In the genomic region with DNA sequence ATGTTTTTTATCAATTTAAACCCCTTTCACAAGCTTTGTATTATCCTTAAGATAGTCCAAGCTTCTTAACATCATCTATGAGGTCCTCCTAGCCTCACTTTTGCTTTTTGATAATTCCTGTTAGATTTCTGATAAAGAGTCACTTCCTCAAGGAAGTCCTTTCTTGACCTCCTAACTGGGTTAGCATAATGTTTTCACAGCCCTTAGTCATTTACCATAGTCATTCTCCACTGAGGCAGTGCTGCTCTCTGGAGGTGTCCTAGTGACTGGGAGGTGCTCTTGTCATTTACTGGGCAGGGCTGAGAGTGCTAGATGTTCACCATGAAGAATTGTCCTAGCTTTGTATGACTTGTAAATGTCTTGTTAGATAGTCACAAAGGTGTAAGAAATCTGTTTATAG, we compare ENCODE assay signal across 11 cellular contexts. TPM values are rescaled to one million over a fixed set of nuclear protein-coding genes. Genes with fewer than 3 reads are reported as not detected.
A peak's percentile ranks its signal among the peaks of the same experiment; 100 is the strongest.
DNase-seq lines count a peak whose midpoint lies in the region; ATAC-seq, FAIRE-seq and TF ChIP-seq lines count a peak whose summit lies in the region.
"Had no signal": no experiment of that assay in that cellular context is flagged by ENCODE, and none has a peak within 500 bp of the region (broad histone marks: within the 10 kb centered on the region; RNA-seq: fewer than 3 reads in every experiment).

No MANE protein-coding gene starts in this region.

- H3K4me1 ChIP-seq in BE2C: peaks cover 11% of the 10 kb centered on the region
- peaks cover 63% of the 10 kb centered on the region for H3K4me1 ChIP-seq in adipocyte (ENCODE audit: control insufficient read depth, insufficient read depth, low read length)
- peaks cover 0 to 9% (median 4%) of the 10 kb centered on the region in 4 donors for H3K4me1 ChIP-seq in right lobe of liver

- H3K9ac ChIP-seq in adipocyte (ENCODE audit: low read length): peak overlapping the region; percentile 49
- H3K9ac ChIP-seq: parathyroid adenoma had no signal

- no peaks in the 10 kb centered on the region for H3K27me3 ChIP-seq in BE2C
- no peaks in the 10 kb centered on the region for H3K27me3 ChIP-seq in adipocyte (replicated peaks; ENCODE audit: control insufficient read depth, insufficient read depth, low read length)
- H3K27me3 ChIP-seq in right lobe of liver: no peaks in the 10 kb centered on the region

- H3K9me3 ChIP-seq in BE2C (no peaks in the 10 kb centered on the region), adipocyte (ENCODE audit: control insufficient read depth, low read length) (no peaks in the 10 kb centered on the region), right lobe of liver (no peaks in the 10 kb centered on the region)

- FAIRE-seq in HTR-8/SVneo (lab: Jason Lieb, UNC): peak; percentile 33

- H3K4me3 ChIP-seq in BE2C (ENCODE audit: low read depth, low read length) (no peak overlapping the region), adipocyte (ENCODE audit: low read length) (no peak overlapping the region), right lobe of liver (no peak overlapping the region)

- no peak overlapping the region for H3K27ac ChIP-seq in right lobe of liver
- H3K27ac ChIP-seq: parathyroid adenoma had no signal

- TF ChIP-seq CTCF in BE2C (IDR thresholded peaks at IDR 0.05; ENCODE audit: low read depth, low read length): 0 out of 2 replicates have a peak, but pooled peaks have one; percentile 3
- TF ChIP-seq CTCF in right lobe of liver (IDR thresholded peaks at IDR 0.05): no peak

- H3K36me3 ChIP-seq in BE2C: no peaks in the 10 kb centered on the region
- no peaks in the 10 kb centered on the region for H3K36me3 ChIP-seq in adipocyte (ENCODE audit: control insufficient read depth, insufficient read depth, low read length, severe bottlenecking)
- H3K36me3 ChIP-seq in right lobe of liver: no peaks in the 10 kb centered on the region

- DNase-seq in BE2C (no peak), HTR-8/SVneo (ENCODE audit: insufficient read length, low spot score) (no peak), adipocyte (ENCODE audit: low read depth) (no peak), right lobe of liver (no peak), medulla oblongata (ENCODE audit: extremely low spot score) (no peak), NCI-H146 treated with DMSO at 0.1 percent for 48 hours (lab: John Stamatoyannopoulos, UW; ENCODE audit: unreplicated experiment) (no peak)
- no peak for DNase-seq in stimulated activated CD4-positive, alpha-beta T cell treated with anti-CD3 and anti-CD28 coated beads, Interleukin-4, amount 100 ng/mL, for 24 hours
- DNase-seq: activated CD4-positive, alpha-beta T cell treated with anti-CD3 and anti-CD28 coated beads, Interleukin-2, amount 50 U/mL, for 1 hour; NCI-H1105 treated with DMSO at 0.1 percent for 48 hours had no signal

- TF ChIP-seq POLR2A in right lobe of liver (IDR thresholded peaks at IDR 0.05): no peak

- ATAC-seq in right lobe of liver (peak; percentile 43 to 80 (median 69)), HG03439 (IDR thresholded peaks at IDR 0.05; ENCODE audit: unreplicated experiment) (no peak)

- intact Hi-C loops in right lobe of liver (cut with DNase I): no loop called here

RNA-seq across cellular contexts. Expression of a gene that starts 26.4 kb away (rescaled TPM):
- 47.9 TPM for polyA plus RNA-seq in BE2C (2012; ENCODE audit: insufficient read depth, insufficient read length, low read depth)
- total RNA-seq in right lobe of liver: 10 to 100 TPM; 29.5 to 64.3 (median 41.8) TPM
